Comparison of ENCODE assay signal across 8 cellular contexts in the genomic region with DNA sequence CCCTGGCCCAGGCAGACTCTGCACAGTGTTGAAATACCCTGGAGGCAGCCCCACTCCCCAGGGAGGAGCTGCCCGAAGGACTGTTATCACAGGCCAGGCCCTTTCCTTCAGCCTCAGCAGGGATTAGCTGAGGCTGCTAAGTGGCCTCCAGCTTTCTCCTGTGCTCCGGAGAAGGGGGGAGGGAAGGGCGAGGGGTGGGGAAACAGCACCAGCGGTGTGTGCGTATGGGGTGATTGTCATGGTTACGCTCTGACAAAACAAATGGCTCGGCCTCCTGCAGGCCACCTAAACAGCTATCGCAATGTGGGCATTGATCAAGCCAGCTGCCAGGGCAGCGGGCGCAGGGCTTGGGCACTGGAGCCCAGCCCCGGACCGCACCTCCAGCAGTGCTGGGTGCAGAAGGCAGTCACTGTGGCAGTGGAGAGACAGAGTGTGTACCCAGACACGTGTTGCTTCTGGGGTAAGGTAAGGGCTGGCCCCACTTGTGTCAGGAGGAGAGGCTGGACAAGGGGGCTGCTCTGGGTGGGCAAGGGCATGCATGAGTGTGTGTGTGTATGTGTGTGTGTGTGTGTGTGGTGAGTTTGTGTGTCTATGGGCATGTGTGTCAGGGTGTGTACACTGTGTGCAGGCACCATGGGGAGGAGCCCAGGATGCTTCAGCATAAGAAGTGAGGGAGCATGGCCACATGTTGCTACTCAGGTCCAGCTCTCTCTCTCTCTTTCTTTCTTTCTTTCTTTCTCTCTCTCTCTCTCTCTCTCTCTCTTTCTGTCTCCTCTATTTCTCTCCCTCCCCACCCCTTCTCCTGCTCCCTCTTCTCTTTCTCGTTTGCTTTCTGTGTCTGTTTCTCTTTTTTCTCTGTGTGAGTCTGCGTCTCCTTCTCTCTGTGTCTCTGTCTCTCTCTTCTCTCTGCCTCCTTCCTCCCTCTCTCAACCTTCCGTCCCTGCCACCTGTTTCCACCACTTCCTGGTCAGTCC. TPM values are rescaled to one million over a fixed set of nuclear protein-coding genes. Genes with fewer than 3 reads are reported as not detected.
DNase-seq lines count a peak whose midpoint lies in the region; ATAC-seq, FAIRE-seq and TF ChIP-seq lines count a peak whose summit lies in the region.

A gene with protein sequence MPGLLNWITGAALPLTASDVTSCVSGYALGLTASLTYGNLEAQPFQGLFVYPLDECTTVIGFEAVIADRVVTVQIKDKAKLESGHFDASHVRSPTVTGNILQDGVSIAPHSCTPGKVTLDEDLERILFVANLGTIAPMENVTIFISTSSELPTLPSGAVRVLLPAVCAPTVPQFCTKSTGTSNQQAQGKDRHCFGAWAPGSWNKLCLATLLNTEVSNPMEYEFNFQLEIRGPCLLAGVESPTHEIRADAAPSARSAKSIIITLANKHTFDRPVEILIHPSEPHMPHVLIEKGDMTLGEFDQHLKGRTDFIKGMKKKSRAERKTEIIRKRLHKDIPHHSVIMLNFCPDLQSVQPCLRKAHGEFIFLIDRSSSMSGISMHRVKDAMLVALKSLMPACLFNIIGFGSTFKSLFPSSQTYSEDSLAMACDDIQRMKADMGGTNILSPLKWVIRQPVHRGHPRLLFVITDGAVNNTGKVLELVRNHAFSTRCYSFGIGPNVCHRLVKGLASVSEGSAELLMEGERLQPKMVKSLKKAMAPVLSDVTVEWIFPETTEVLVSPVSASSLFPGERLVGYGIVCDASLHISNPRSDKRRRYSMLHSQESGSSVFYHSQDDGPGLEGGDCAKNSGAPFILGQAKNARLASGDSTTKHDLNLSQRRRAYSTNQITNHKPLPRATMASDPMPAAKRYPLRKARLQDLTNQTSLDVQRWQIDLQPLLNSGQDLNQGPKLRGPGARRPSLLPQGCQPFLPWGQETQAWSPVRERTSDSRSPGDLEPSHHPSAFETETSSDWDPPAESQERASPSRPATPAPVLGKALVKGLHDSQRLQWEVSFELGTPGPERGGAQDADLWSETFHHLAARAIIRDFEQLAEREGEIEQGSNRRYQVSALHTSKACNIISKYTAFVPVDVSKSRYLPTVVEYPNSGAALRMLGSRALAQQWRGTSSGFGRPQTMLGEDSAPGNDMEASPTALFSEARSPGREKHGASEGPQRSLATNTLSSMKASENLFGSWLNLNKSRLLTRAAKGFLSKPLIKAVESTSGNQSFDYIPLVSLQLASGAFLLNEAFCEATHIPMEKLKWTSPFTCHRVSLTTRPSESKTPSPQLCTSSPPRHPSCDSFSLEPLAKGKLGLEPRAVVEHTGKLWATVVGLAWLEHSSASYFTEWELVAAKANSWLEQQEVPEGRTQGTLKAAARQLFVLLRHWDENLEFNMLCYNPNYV (plus strand): TSS at position 252 of the 974 bp plus-strand sequence. CDS start 19,727 bp downstream, outside the sequence.

- RAD21 ChIA-PET in GM12878 (lab: Charles Lee; ENCODE audit: unreplicated experiment), result no interaction called here

- no peaks in the 10 kb centered on the region for H3K9me3 Mint-ChIP-seq in Caco-2 (ENCODE audit: unreplicated experiment)
- H3K9me3 Mint-ChIP-seq in naive thymus-derived CD8-positive, alpha-beta T cell, result peaks cover 0 to 2% (median 0%) of the 10 kb centered on the region in 9 donors
- no peaks in the 10 kb centered on the region for H3K9me3 Mint-ChIP-seq in CD4-positive, alpha-beta T cell

- H3K79me2 ChIP-seq in GM12878 (ENCODE audit: control insufficient read depth, insufficient read depth, low read length), result no peaks in the 10 kb centered on the region

- WGBS in GM12878 (ENCODE audit: insufficient coverage, insufficient replicate concordance, low lambda C conversion rate, missing lambda C conversion rate), result 19% methylated on average over 13 of the region's 16 CpGs

- ATAC-seq in GM12878 (no peak), GM18867 (IDR thresholded peaks at IDR 0.05; ENCODE audit: unreplicated experiment) (no peak)
- ATAC-seq in naive thymus-derived CD8-positive, alpha-beta T cell, result no peak
- no peak for ATAC-seq in CD4-positive, alpha-beta T cell (ENCODE audit: poor library complexity)

- intact Hi-C loops in Caco-2 (cut with micrococcal nuclease; ENCODE audit: unreplicated experiment) (no loop called here), GM12878 (cut with micrococcal nuclease; ENCODE audit: unreplicated experiment) (no loop called here), colonic mucosa (cut with DNase I) (no loop called here)
- intact Hi-C loops in CD4-positive, alpha-beta T cell (cut with DNase I, micrococcal nuclease), result no loop called here

- H3K4me1 Mint-ChIP-seq in Caco-2 (ENCODE audit: low read depth, unreplicated experiment), result no peaks in the 10 kb centered on the region
- H3K4me1 Mint-ChIP-seq in naive thymus-derived CD8-positive, alpha-beta T cell, result peaks cover 13 to 18% (median 16%) of the 10 kb centered on the region in 4 donors
- peaks cover 9% of the 10 kb centered on the region for H3K4me1 Mint-ChIP-seq in CD4-positive, alpha-beta T cell (ENCODE audit: low read depth)

- H3K9ac ChIP-seq in GM12878 (ENCODE audit: control insufficient read depth, insufficient read depth, low read length) (no peak within 1 kb of the TSS), colonic mucosa (ENCODE audit: low read depth in 2 of 2, low read length in 2 of 2) (no peak within 1 kb of the TSS)

- CTCF ChIA-PET in Caco-2 (lab: Charles Lee), result no interaction called here
- CTCF ChIA-PET in GM12878 (lab: Yijun Ruan, JAX), result no interaction called here
- CTCF ChIA-PET in CD4-positive, alpha-beta T cell (lab: Charles Lee), result no interaction called here

- H3K27me3 Mint-ChIP-seq in Caco-2 (ENCODE audit: insufficient read depth, unreplicated experiment), result peaks cover 18% of the 10 kb centered on the region
- peaks cover 31 to 74% (median 62%) of the 10 kb centered on the region in 5 donors for H3K27me3 Mint-ChIP-seq in naive thymus-derived CD8-positive, alpha-beta T cell
- H3K27me3 Mint-ChIP-seq in CD4-positive, alpha-beta T cell, result peaks cover 84% of the 10 kb centered on the region

- SMC1A ChIA-PET in GM12878 (lab: Charles Lee; ENCODE audit: uncharacterized antibody, unreplicated experiment), result no interaction called here

- TF ChIP-seq EP300 in GM12878 (IDR thresholded peaks at IDR 0.05; ENCODE audit: borderline replicate concordance in 1 of 2, control insufficient read depth in 1 of 2, low read depth in 2 of 2, low read length in 2 of 2), result no peak

- H3K4me2 ChIP-seq in GM12878 (ENCODE audit: control insufficient read depth, insufficient read depth), result 0 out of 2 replicates have a peak within 1 kb of the TSS, but pooled peaks have one; percentile 17

- H3K9me3 ChIP-seq in Caco-2 (no peaks in the 10 kb centered on the region), GM12878 (replicated peaks; ENCODE audit: control insufficient read depth, insufficient read depth, low read length) (no peaks in the 10 kb centered on the region), colonic mucosa (no peaks in the 10 kb centered on the region)
- no peaks in the 10 kb centered on the region for H3K9me3 ChIP-seq in CD4-positive, alpha-beta T cell (ENCODE audit: control insufficient read depth, low read length)

- H3K4me3 Mint-ChIP-seq in Caco-2 (ENCODE audit: unreplicated experiment), result no peak within 1 kb of the TSS
- peak within 1 kb of the TSS in 8 of 10 donors; percentile 29 to 73 (median 52) for H3K4me3 Mint-ChIP-seq in naive thymus-derived CD8-positive, alpha-beta T cell
- H3K4me3 Mint-ChIP-seq in CD4-positive, alpha-beta T cell, result no peak within 1 kb of the TSS

- DNase-seq in Caco-2 (peak in 1 of 2 experiments; percentile 8), NCI-H1092 (lab: John Stamatoyannopoulos, UW) (peak; percentile 43), GM12878 (ENCODE audit: low read depth, low spot score) (no peak), colonic mucosa (no peak), DMS79 (lab: John Stamatoyannopoulos, UW) (no peak)
- DNase-seq in naive thymus-derived CD8-positive, alpha-beta T cell, result no peak
- DNase-seq in CD4-positive, alpha-beta T cell, result no peak

- POLR2A ChIA-PET in Caco-2 (lab: Charles Lee) (no interaction called here), GM12878 (lab: Charles Lee) (no interaction called here)
- POLR2A ChIA-PET in naive thymus-derived CD8-positive, alpha-beta T cell (lab: Charles Lee), result no interaction called here
- POLR2A ChIA-PET in CD4-positive, alpha-beta T cell (lab: Charles Lee), result no interaction called here

- TF ChIP-seq CTCF in Caco-2 (IDR thresholded peaks at IDR 0.05; ENCODE audit: insufficient read depth in 1 of 2, low read depth in 1 of 2, low read length in 1 of 2, severe bottlenecking in 1 of 2, unreplicated experiment in 1 of 2), result no peak
- no peak for TF ChIP-seq CTCF in GM12878 (IDR thresholded peaks at IDR 0.05 in 2 of 3, conservative IDR thresholded peaks at IDR 0.05 in 1 of 3; ENCODE audit: control insufficient read depth in 2 of 3, extremely low read depth in 1 of 3, insufficient read depth in 1 of 3, low read depth in 3 of 3, low read length in 3 of 3)
- no peak for TF ChIP-seq CTCF in colonic mucosa (IDR thresholded peaks at IDR 0.05)
- TF ChIP-seq CTCF in CD4-positive, alpha-beta T cell (IDR thresholded peaks at IDR 0.05), result no peak

- in situ Hi-C loops in GM12878 (cut with MboI), result no loop called here

- H3K36me3 ChIP-seq in Caco-2 (ENCODE audit: control insufficient read depth, insufficient read depth, low read length) (no peaks in the 10 kb centered on the region), GM12878 (ENCODE audit: control insufficient read depth in 2 of 2, insufficient read depth in 2 of 2, low read length in 1 of 2) (no peaks in the 10 kb centered on the region), colonic mucosa (no peaks in the 10 kb centered on the region)

- H3K27me3 ChIP-seq in Caco-2 (replicated peaks; ENCODE audit: control insufficient read depth, insufficient read depth, low read length) (no peaks in the 10 kb centered on the region), GM12878 (replicated peaks in 1 of 2; ENCODE audit: control insufficient read depth in 2 of 2, insufficient read depth in 2 of 2, low read length in 1 of 2) (peaks cover 3 to 4% of the 10 kb centered on the region in 2 experiments; a peak in 2 of 4 replicates), colonic mucosa (peaks cover 12% of the 10 kb centered on the region)
- H3K27me3 ChIP-seq in CD4-positive, alpha-beta T cell (ENCODE audit: control insufficient read depth, insufficient read depth, low read length), result peaks cover 28% of the 10 kb centered on the region

- peak within 1 kb of the TSS; percentile 6 for H3K27ac Mint-ChIP-seq in Caco-2 (ENCODE audit: unreplicated experiment)
- peak within 1 kb of the TSS in 1 of 10 donors; percentile 14 for H3K27ac Mint-ChIP-seq in naive thymus-derived CD8-positive, alpha-beta T cell
- no peak within 1 kb of the TSS for H3K27ac Mint-ChIP-seq in CD4-positive, alpha-beta T cell

- H2AFZ ChIP-seq in GM12878 (ENCODE audit: control insufficient read depth, low read depth, low read length), result no peak within 1 kb of the TSS

- FAIRE-seq in GM12878 (lab: Jason Lieb, UNC), result no peak

- no peak for TF ChIP-seq RAD21 in GM12878 (IDR thresholded peaks at IDR 0.05; ENCODE audit: insufficient read depth, low read depth, low read length)

- no peaks in the 10 kb centered on the region for H4K20me1 ChIP-seq in GM12878 (ENCODE audit: control insufficient read depth, insufficient read depth)

- H3K36me3 Mint-ChIP-seq in Caco-2 (ENCODE audit: insufficient read depth, unreplicated experiment), result no peaks in the 10 kb centered on the region
- peaks cover 0 to 2% (median 2%) of the 10 kb centered on the region in 3 donors for H3K36me3 Mint-ChIP-seq in naive thymus-derived CD8-positive, alpha-beta T cell
- H3K36me3 Mint-ChIP-seq in CD4-positive, alpha-beta T cell (ENCODE audit: low read depth), result no peaks in the 10 kb centered on the region

- H3K4me3 ChIP-seq in Caco-2 (ENCODE audit: low read depth, low read length) (no peak within 1 kb of the TSS), GM12878 (no peak within 1 kb of the TSS), colonic mucosa (no peak within 1 kb of the TSS)

- H3K27ac ChIP-seq in GM12878 (ENCODE audit: control insufficient read depth, insufficient read depth), result no peak within 1 kb of the TSS
- H3K27ac ChIP-seq in colonic mucosa, result no peak within 1 kb of the TSS
- no peak within 1 kb of the TSS for H3K27ac ChIP-seq in CD4-positive, alpha-beta T cell (ENCODE audit: low read depth, low read length)

- H3K4me1 ChIP-seq in Caco-2 (no peaks in the 10 kb centered on the region), GM12878 (ENCODE audit: control insufficient read depth, insufficient read depth, low read length) (no peaks in the 10 kb centered on the region), colonic mucosa (no peaks in the 10 kb centered on the region)

- no TSS peak for BruUV-seq in Caco-2 (replicated peaks; lab: Mats Ljungman, UMichigan)
- BruUV-seq in GM12878 (replicated peaks; lab: Mats Ljungman, UMichigan), result no TSS peak

- no peak for TF ChIP-seq POLR2A in GM12878 (IDR thresholded peaks at IDR 0.05; ENCODE audit: low read depth, low read length)

RNA-seq across cellular contexts. Expression of the gene that starts here (rescaled TPM):
- total RNA-seq in Caco-2 (2022) (not detected in 2 replicates), GM12878 (2014; rRNA removed) (under 0.01 TPM in 1 of 2 replicates, not detected in the other), GM12878 (2014; rRNA removed; fragmentation: Illumina TruSeq; extraction: Trizol) (not detected in 2 replicates), GM12878 (2021) (not detected in 2 replicates), colonic mucosa (under 1 TPM; 0.29 to 0.30 TPM)
- total RNA-seq in GM12878 (2013; cell fraction: nucleolus; rRNA removed), result 0.76 and 1.1 TPM in 2 replicates
- not detected for polyA plus RNA-seq in GM12878 (2011; ENCODE audit: low read depth)
- polyA plus RNA-seq in GM12878 (2011; rRNA removed) (0.03 and 0.05 TPM in 2 replicates), GM12878 (2014; fragmentation: Illumina TruSeq; extraction: Trizol) (0.01 TPM in 1 of 2 replicates, not detected in the other), GM12878 (2014; fragmentation: Nextera tagmentation; extraction: Ambion mirVana) (not detected), GM12878 (2014; rRNA removed) (not detected in 2 replicates), GM12878 (2016; fragmentation: Nextera tagmentation; extraction: Ambion mirVana) (not detected)
- 0.01 and 0.23 TPM in 2 replicates for polyA plus RNA-seq in GM12878 (2011; cell fraction: cytosol; rRNA removed)
- 0.10 and 0.13 TPM in 2 replicates for polyA plus RNA-seq in GM12878 (2011; cell fraction: nucleus; rRNA removed)
- polyA plus RNA-seq in GM12878 (2012), result 0.04 TPM in 1 of 2 replicates, not detected in the other
- not detected in 2 replicates for polyA minus RNA-seq in GM12878 (2011; rRNA and poly(A)+ RNA removed)
- polyA minus RNA-seq in GM12878 (2011; cell fraction: cytosol; rRNA and poly(A)+ RNA removed), result not detected in 2 replicates
- under 0.01 TPM in 1 of 2 replicates, not detected in the other for polyA minus RNA-seq in GM12878 (2011; cell fraction: nucleus; rRNA and poly(A)+ RNA removed)
- total RNA-seq in naive thymus-derived CD8-positive, alpha-beta T cell, result not detected
- under 1 TPM in 1 of 3 donors, not detected in 2; 0.06 TPM for polyA plus RNA-seq in naive thymus-derived CD8-positive, alpha-beta T cell
- under 1 TPM; 0.08 TPM for total RNA-seq in CD4-positive, alpha-beta T cell

Comparison
In these comparisons a context has a peak if more than half of its experiments do, and no peak if none do; other contexts are left out.
1. H3K4me3 Mint-ChIP-seq: peak in naive thymus-derived CD8-positive, alpha-beta T cell (8 of 10); none in Caco-2 (single experiment) and CD4-positive, alpha-beta T cell (single experiment).